1 cellular context compared by ENCODE assay signal in genomic region chr15:59051867-59052861, GRCh38.
TF ChIP-seq lines count a peak whose summit lies in the region.

No MANE protein-coding gene starts in this region.

TF ChIP-seq in IMR-90, 13 proteins besides CTCF, POLR2A, EP300 and RAD21 (continued from another document):
- TF ChIP-seq SMC3 (IDR thresholded peaks at IDR 0.05; ENCODE audit: low read depth, low read length) (no peak), FOS (IDR thresholded peaks at IDR 0.05; ENCODE audit: low read depth, low read length) (no peak), BHLHE40 (IDR thresholded peaks at IDR 0.05; ENCODE audit: low read depth, low read length) (no peak), MAZ (IDR thresholded peaks at IDR 0.05; ENCODE audit: borderline replicate concordance, low read depth, low read length) (no peak), ELK1 (IDR thresholded peaks at IDR 0.05; ENCODE audit: borderline replicate concordance, low read depth, low read length) (no peak)
